1 cellular context compared by ENCODE assay signal in genomic region chr11:67468835-67469811, GRCh38.
TF ChIP-seq lines count a peak whose summit lies in the region.

TSS of gene TMEM134 (minus strand) at chr11:67469251. CDS start at chr11:67469192, 59 bp downstream.

TF ChIP-seq in HepG2, 621 proteins besides CTCF, POLR2A, EP300 and RAD21 (continued from another document and continues in another):
- TF ChIP-seq ZBTB2 (CRISPR knock-in tag; IDR thresholded peaks at IDR 0.05; ENCODE audit: low read depth), result peak; percentile 75; the same call in 1 of the 2 replicates
- peak; percentile 87 for TF ChIP-seq KAT8 (CRISPR knock-in tag; IDR thresholded peaks at IDR 0.05)
- TF ChIP-seq ZSCAN20 (CRISPR knock-in tag; IDR thresholded peaks at IDR 0.05; ENCODE audit: borderline replicate concordance), result no peak; the same call in 1 of the 2 replicates
- no peak for TF ChIP-seq REL (CRISPR knock-in tag; conservative IDR thresholded peaks at IDR 0.05)
- TF ChIP-seq NONO (IDR thresholded peaks at IDR 0.05), result no peak
- peak; percentile 92 for TF ChIP-seq NONO (CRISPR knock-in tag; conservative IDR thresholded peaks at IDR 0.05)
- TF ChIP-seq ZNF235 (CRISPR knock-in tag; IDR thresholded peaks at IDR 0.05; ENCODE audit: borderline replicate concordance), result no peak
- TF ChIP-seq ISL2 (CRISPR knock-in tag; IDR thresholded peaks at IDR 0.05), result peak; percentile 15; the same call in 1 of the 2 replicates
- TF ChIP-seq POLR2AphosphoS5 (IDR thresholded peaks at IDR 0.05; ENCODE audit: low read depth, low read length), result peak; percentile 77
- 0 out of 2 replicates have a peak, but pooled peaks have one; percentile 22 for TF ChIP-seq ZNF335 (CRISPR knock-in tag; IDR thresholded peaks at IDR 0.05)
- TF ChIP-seq REST (IDR thresholded peaks at IDR 0.05; ENCODE audit: borderline replicate concordance in 1 of 2, low read depth in 1 of 2, low read length in 2 of 2), result no peak; a peak in 1 of 4 replicates
- no peak for TF ChIP-seq HOXA9 (CRISPR knock-in tag; IDR thresholded peaks at IDR 0.05; ENCODE audit: borderline replicate concordance)
- peak; percentile 41; the same call in 1 of the 2 replicates for TF ChIP-seq HDAC2 (CRISPR knock-in tag; IDR thresholded peaks at IDR 0.05)
- TF ChIP-seq PITX1 (CRISPR knock-in tag; IDR thresholded peaks at IDR 0.05), result 0 out of 2 replicates have a peak, but pooled peaks have one; percentile 10
- TF ChIP-seq E2F1 (CRISPR knock-in tag; IDR thresholded peaks at IDR 0.05), result peak; percentile 43; the same call in 1 of the 2 replicates
- TF ChIP-seq, protein P1, sequence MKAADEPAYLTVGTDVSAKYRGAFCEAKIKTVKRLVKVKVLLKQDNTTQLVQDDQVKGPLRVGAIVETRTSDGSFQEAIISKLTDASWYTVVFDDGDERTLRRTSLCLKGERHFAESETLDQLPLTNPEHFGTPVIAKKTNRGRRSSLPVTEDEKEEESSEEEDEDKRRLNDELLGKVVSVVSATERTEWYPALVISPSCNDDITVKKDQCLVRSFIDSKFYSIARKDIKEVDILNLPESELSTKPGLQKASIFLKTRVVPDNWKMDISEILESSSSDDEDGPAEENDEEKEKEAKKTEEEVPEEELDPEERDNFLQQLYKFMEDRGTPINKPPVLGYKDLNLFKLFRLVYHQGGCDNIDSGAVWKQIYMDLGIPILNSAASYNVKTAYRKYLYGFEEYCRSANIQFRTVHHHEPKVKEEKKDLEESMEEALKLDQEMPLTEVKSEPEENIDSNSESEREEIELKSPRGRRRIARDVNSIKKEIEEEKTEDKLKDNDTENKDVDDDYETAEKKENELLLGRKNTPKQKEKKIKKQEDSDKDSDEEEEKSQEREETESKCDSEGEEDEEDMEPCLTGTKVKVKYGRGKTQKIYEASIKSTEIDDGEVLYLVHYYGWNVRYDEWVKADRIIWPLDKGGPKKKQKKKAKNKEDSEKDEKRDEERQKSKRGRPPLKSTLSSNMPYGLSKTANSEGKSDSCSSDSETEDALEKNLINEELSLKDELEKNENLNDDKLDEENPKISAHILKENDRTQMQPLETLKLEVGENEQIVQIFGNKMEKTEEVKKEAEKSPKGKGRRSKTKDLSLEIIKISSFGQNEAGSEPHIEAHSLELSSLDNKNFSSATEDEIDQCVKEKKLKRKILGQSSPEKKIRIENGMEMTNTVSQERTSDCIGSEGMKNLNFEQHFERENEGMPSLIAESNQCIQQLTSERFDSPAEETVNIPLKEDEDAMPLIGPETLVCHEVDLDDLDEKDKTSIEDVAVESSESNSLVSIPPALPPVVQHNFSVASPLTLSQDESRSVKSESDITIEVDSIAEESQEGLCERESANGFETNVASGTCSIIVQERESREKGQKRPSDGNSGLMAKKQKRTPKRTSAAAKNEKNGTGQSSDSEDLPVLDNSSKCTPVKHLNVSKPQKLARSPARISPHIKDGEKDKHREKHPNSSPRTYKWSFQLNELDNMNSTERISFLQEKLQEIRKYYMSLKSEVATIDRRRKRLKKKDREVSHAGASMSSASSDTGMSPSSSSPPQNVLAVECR (CRISPR knock-in tag; IDR thresholded peaks at IDR 0.05; ENCODE audit: borderline replicate concordance), result peak; percentile 88
- TF ChIP-seq, protein P2, sequence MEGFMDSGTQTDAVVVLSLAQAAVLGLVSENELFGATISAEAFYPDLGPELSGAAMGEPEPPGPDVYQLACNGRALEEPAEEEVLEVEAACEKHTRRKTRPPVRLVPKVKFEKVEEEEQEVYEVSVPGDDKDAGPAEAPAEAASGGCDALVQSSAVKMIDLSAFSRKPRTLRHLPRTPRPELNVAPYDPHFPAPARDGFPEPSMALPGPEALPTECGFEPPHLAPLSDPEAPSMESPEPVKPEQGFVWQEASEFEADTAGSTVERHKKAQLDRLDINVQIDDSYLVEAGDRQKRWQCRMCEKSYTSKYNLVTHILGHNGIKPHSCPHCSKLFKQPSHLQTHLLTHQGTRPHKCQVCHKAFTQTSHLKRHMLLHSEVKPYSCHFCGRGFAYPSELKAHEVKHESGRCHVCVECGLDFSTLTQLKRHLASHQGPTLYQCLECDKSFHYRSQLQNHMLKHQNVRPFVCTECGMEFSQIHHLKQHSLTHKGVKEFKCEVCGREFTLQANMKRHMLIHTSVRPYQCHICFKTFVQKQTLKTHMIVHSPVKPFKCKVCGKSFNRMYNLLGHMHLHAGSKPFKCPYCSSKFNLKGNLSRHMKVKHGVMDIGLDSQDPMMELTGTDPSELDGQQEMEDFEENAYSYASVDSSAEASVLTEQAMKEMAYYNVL (CRISPR knock-in tag; IDR thresholded peaks at IDR 0.05; ENCODE audit: borderline replicate concordance), result peak; percentile 15; the same call in 1 of the 2 replicates
- TF ChIP-seq SRY (CRISPR knock-in tag; IDR thresholded peaks at IDR 0.05), result peak; percentile 69; the same call in 1 of the 2 replicates
- TF ChIP-seq ZNF350 (CRISPR knock-in tag; IDR thresholded peaks at IDR 0.05; ENCODE audit: borderline replicate concordance, low read depth), result peak; percentile 57
- TF ChIP-seq, protein P3, sequence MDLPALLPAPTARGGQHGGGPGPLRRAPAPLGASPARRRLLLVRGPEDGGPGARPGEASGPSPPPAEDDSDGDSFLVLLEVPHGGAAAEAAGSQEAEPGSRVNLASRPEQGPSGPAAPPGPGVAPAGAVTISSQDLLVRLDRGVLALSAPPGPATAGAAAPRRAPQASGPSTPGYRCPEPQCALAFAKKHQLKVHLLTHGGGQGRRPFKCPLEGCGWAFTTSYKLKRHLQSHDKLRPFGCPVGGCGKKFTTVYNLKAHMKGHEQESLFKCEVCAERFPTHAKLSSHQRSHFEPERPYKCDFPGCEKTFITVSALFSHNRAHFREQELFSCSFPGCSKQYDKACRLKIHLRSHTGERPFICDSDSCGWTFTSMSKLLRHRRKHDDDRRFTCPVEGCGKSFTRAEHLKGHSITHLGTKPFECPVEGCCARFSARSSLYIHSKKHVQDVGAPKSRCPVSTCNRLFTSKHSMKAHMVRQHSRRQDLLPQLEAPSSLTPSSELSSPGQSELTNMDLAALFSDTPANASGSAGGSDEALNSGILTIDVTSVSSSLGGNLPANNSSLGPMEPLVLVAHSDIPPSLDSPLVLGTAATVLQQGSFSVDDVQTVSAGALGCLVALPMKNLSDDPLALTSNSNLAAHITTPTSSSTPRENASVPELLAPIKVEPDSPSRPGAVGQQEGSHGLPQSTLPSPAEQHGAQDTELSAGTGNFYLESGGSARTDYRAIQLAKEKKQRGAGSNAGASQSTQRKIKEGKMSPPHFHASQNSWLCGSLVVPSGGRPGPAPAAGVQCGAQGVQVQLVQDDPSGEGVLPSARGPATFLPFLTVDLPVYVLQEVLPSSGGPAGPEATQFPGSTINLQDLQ (CRISPR knock-in tag; IDR thresholded peaks at IDR 0.05), result peak; percentile 44; the same call in 1 of the 2 replicates
- peak; percentile 78 for TF ChIP-seq HDAC1 (CRISPR knock-in tag; IDR thresholded peaks at IDR 0.05)
- TF ChIP-seq RXRB (CRISPR knock-in tag; IDR thresholded peaks at IDR 0.05; ENCODE audit: borderline replicate concordance), result 0 out of 2 replicates have a peak, but pooled peaks have one; percentile 30
- TF ChIP-seq HOXD1 (CRISPR knock-in tag; IDR thresholded peaks at IDR 0.05), result peak; percentile 89; the same call in 1 of the 2 replicates
- TF ChIP-seq ZKSCAN8 (CRISPR knock-in tag; IDR thresholded peaks at IDR 0.05; ENCODE audit: borderline replicate concordance), result 0 out of 2 replicates have a peak, but pooled peaks have one; percentile 17
- TF ChIP-seq NRL (CRISPR knock-in tag; IDR thresholded peaks at IDR 0.05; ENCODE audit: borderline replicate concordance), result peak; percentile 64; the same call in 1 of the 2 replicates
- TF ChIP-seq ZNF10 (CRISPR knock-in tag; IDR thresholded peaks at IDR 0.05; ENCODE audit: borderline replicate concordance, low read depth), result no peak
- peak; percentile 71 for TF ChIP-seq PHF20 (CRISPR knock-in tag; IDR thresholded peaks at IDR 0.05)
- TF ChIP-seq MAF1 (CRISPR knock-in tag; IDR thresholded peaks at IDR 0.05; ENCODE audit: borderline replicate concordance), result peak; percentile 69; the same call in 1 of the 2 replicates
- peak; percentile 74 for TF ChIP-seq SRSF1 (optimal IDR thresholded peaks at IDR 0.05; ENCODE audit: low read depth, low read length)
- no peak; the same call in 1 of the 2 replicates for TF ChIP-seq ZNF766 (CRISPR knock-in tag; IDR thresholded peaks at IDR 0.05; ENCODE audit: borderline replicate concordance)
- peak; percentile 55; the same call in 1 of the 2 replicates for TF ChIP-seq ELF3 (CRISPR knock-in tag; IDR thresholded peaks at IDR 0.05)
- TF ChIP-seq CREM (IDR thresholded peaks at IDR 0.05), result 0 out of 2 replicates have a peak, but pooled peaks have one; percentile 31
- no peak for TF ChIP-seq CREM (CRISPR knock-in tag; IDR thresholded peaks at IDR 0.05)
- TF ChIP-seq ATF7-NPFF (CRISPR knock-in tag; IDR thresholded peaks at IDR 0.05; ENCODE audit: low read depth), result peak; percentile 43; the same call in 1 of the 2 replicates
- TF ChIP-seq CREB1 (IDR thresholded peaks at IDR 0.05), result peak; percentile 70
- TF ChIP-seq CREB1 (CRISPR knock-in tag; IDR thresholded peaks at IDR 0.05), result no peak
- TF ChIP-seq SALL2 (CRISPR knock-in tag; IDR thresholded peaks at IDR 0.05), result peak; percentile 87; the same call in 1 of the 2 replicates
- TF ChIP-seq MXD3 (CRISPR knock-in tag; IDR thresholded peaks at IDR 0.05), result 0 out of 2 replicates have a peak, but pooled peaks have one; percentile 34
- TF ChIP-seq ELF1 (CRISPR knock-in tag; IDR thresholded peaks at IDR 0.05), result peak; percentile 25; the same call in 1 of the 2 replicates
- no peak for TF ChIP-seq ZNF3 (CRISPR knock-in tag; IDR thresholded peaks at IDR 0.05)
- peak; percentile 58; the same call in 1 of the 2 replicates for TF ChIP-seq SPEN (CRISPR knock-in tag; IDR thresholded peaks at IDR 0.05; ENCODE audit: low read depth)
- TF ChIP-seq ZFP36L1 (CRISPR knock-in tag; IDR thresholded peaks at IDR 0.05), result peak; percentile 83; the same call in 1 of the 2 replicates
- peak; percentile 25; the same call in 1 of the 2 replicates for TF ChIP-seq ZNF629 (CRISPR knock-in tag; conservative IDR thresholded peaks at IDR 0.05)
- 0 out of 2 replicates have a peak, but pooled peaks have one; percentile 14 for TF ChIP-seq ZBTB39 (CRISPR knock-in tag; IDR thresholded peaks at IDR 0.05)
